27 cellular contexts compared by ENCODE assay signal in the genomic region with DNA sequence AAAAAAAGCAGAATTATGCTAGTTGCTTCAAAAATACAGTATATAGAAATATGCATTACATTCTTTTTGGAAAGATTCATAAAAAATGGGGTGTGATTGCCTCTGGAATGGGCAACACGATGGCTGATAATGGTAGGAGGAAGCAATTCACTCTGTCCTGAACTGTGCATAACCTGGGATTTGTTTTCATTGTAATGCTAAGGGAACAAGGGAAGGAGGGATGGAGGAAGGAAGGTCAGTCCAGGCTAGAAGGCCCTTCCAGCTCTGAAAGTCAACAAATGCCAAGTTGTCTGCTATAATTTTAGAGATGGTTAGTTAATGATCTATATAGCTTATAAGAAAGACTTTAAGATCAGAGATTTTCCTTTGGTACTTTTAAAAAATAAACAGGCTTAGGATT.
"Had no signal": no experiment of that assay in that cellular context is flagged by ENCODE, and none has a peak within 500 bp of the region (broad histone marks: within the 10 kb centered on the region; RNA-seq: fewer than 3 reads in every experiment).

No MANE protein-coding gene starts in this region.

- H3K27ac ChIP-seq: left ventricle myocardium inferior, neural progenitor cell, neutrophil, ovary, prostate gland, sigmoid colon, spleen, suprapubic skin, thoracic aorta, tibial artery, upper lobe of right lung had no signal

- FAIRE-seq: small intestine, urothelium cell line had no signal

- H3K4me1 ChIP-seq: left ventricle myocardium inferior, neural progenitor cell, prostate gland, sigmoid colon, spleen, suprapubic skin, tibial artery, upper lobe of right lung had no signal

- H2AFZ ChIP-seq: neural progenitor cell had no signal

- H3K27me3 ChIP-seq: neural progenitor cell, neutrophil, ovary, sigmoid colon, spleen, suprapubic skin, tibial artery, upper lobe of right lung had no signal

- H3K4me2 ChIP-seq: neural progenitor cell had no signal

- H3K9ac ChIP-seq: neural progenitor cell had no signal

- H3K4me3 ChIP-seq: left ventricle myocardium inferior, lung, neural progenitor cell, ovary, prostate gland, sigmoid colon, spleen, suprapubic skin, thoracic aorta, tibial artery, upper lobe of right lung had no signal

- ATAC-seq: natural killer cell; right cardiac atrium; stimulated activated effector memory CD8-positive, alpha-beta T cell treated with anti-CD3 and anti-CD28 coated beads, Interleukin-12 subunit alpha, Interleukin-12 subunit beta, amount 100 ng/mL, for 72 hours; upper lobe of right lung had no signal

- H3K36me3 ChIP-seq: left ventricle myocardium inferior, ovary, prostate gland, sigmoid colon, suprapubic skin, thoracic aorta, tibial artery, upper lobe of right lung had no signal

- H3K9me3 ChIP-seq: left ventricle myocardium inferior, neutrophil, ovary, prostate gland, sigmoid colon, spleen, suprapubic skin, thoracic aorta, tibial artery, upper lobe of right lung had no signal

- DNase-seq: islet precursor cell; left ventricle myocardium inferior; mesendoderm; naive B cell; natural killer cell; nephron progenitor cell; occipital lobe; ovary; posterior cingulate gyrus; retina; right cardiac atrium; sigmoid colon; small intestine; spleen; stimulated activated CD4-positive, alpha-beta T cell treated with anti-CD3 and anti-CD28 coated beads, Interleukin-4, amount 100 ng/mL, for 24 hours; stimulated activated naive CD4-positive, alpha-beta T cell; tibial artery; trophoblast cell; upper lobe of right lung had no signal
